Comparison of ENCODE assay signal across 9 cellular contexts in genomic region chr1:31753623-31754349, GRCh38. TPM values are rescaled to one million over a fixed set of nuclear protein-coding genes. Genes with fewer than 3 reads are reported as not detected.
A peak's percentile ranks its signal among the peaks of the same experiment; 100 is the strongest.
DNase-seq lines count a peak whose midpoint lies in the region; ATAC-seq, FAIRE-seq and TF ChIP-seq lines count a peak whose summit lies in the region.
"Had no signal": no experiment of that assay in that cellular context is flagged by ENCODE, and none has a peak within 500 bp of the region (broad histone marks: within the 10 kb centered on the region; RNA-seq: fewer than 3 reads in every experiment).

No MANE protein-coding gene starts in this region.

- H3K27me3 Mint-ChIP-seq in activated CD4-positive, alpha-beta memory T cell treated with anti-CD3 and anti-CD28 coated beads for 36 hours: peaks cover 1% of the 10 kb centered on the region

- no peak for TF ChIP-seq CTCF in Peyer's patch (IDR thresholded peaks at IDR 0.05)

- POLR2A ChIA-PET in activated CD4-positive, alpha-beta memory T cell treated with anti-CD3 and anti-CD28 coated beads for 36 hours (lab: Charles Lee): no interaction called here

- intact Hi-C loops in Right ventricle myocardium inferior (cut with DNase I): loop anchor here (2.0 kb wide), 1 partner anchor 39 kb away; no protein-coding TSS in a partner anchor
- intact Hi-C loops in activated CD4-positive, alpha-beta memory T cell treated with anti-CD3 and anti-CD28 coated beads for 36 hours (cut with micrococcal nuclease): no loop called here

- FAIRE-seq in small intestine (lab: Jason Lieb, UNC): no peak
- FAIRE-seq: GM12878 had no signal

- H3K36me3 ChIP-seq in Peyer's patch (no peaks in the 10 kb centered on the region), small intestine (ENCODE audit: control insufficient read depth in 2 of 2, insufficient read depth in 2 of 2, low read length in 2 of 2) (no peaks in the 10 kb centered on the region)

- H3K4me1 ChIP-seq in Peyer's patch (peaks cover 0 to 26% (median 4%) of the 10 kb centered on the region in 4 donors), small intestine (ENCODE audit: control insufficient read depth in 2 of 2, insufficient read depth in 1 of 2, low read depth in 1 of 2, low read length in 1 of 2) (peaks cover 6 to 8% of the 10 kb centered on the region in 2 donors)

- H3K4me1 Mint-ChIP-seq in activated CD4-positive, alpha-beta memory T cell treated with anti-CD3 and anti-CD28 coated beads for 36 hours (ENCODE audit: low read depth): peaks cover 15% of the 10 kb centered on the region

- H3K27me3 ChIP-seq in Peyer's patch: no peaks in the 10 kb centered on the region
- H3K27me3 ChIP-seq in small intestine (ENCODE audit: control insufficient read depth in 2 of 2, insufficient read depth in 2 of 2, low read length in 2 of 2): no peaks in the 10 kb centered on the region

- no peak overlapping the region for H3K27ac Mint-ChIP-seq in activated CD4-positive, alpha-beta memory T cell treated with anti-CD3 and anti-CD28 coated beads for 36 hours

- peak in 1 of 2 donors; percentile 30 for TF ChIP-seq POLR2A in Peyer's patch (IDR thresholded peaks at IDR 0.05)

- 13 to 52% (median 25%) methylated on average over 10 of the region's 10 CpGs for WGBS in small intestine, 3 donors

- ATAC-seq in Right ventricle myocardium inferior: peak; percentile 73
- no peak for ATAC-seq in GM21390 (IDR thresholded peaks at IDR 0.05; ENCODE audit: unreplicated experiment)
- ATAC-seq: GM12878 had no signal

- H3K4me3 ChIP-seq in Peyer's patch (no peak overlapping the region), small intestine (ENCODE audit: low read depth in 1 of 2, low read length in 2 of 2) (no peak overlapping the region)
- H3K4me3 ChIP-seq: GM12878 had no signal

- DNase-seq in HT-29 (ENCODE audit: low spot score) (peak; percentile 85), Peyer's patch (peak in 2 of 3 donors; percentile 77 to 90), Right ventricle myocardium inferior (ENCODE audit: missing footprints) (peak; percentile 70), small intestine (peak; percentile 96), mesenteric fat pad (ENCODE audit: low spot score) (no peak)
- DNase-seq in activated CD4-positive, alpha-beta T cell treated with anti-CD3 and anti-CD28 coated beads for 1 hour: no peak
- DNase-seq in activated CD4-positive, alpha-beta memory T cell treated with anti-CD3 and anti-CD28 coated beads for 36 hours: no peak

- no peak overlapping the region for H3K4me3 Mint-ChIP-seq in activated CD4-positive, alpha-beta memory T cell treated with anti-CD3 and anti-CD28 coated beads for 36 hours

- CTCF ChIA-PET in activated CD4-positive, alpha-beta memory T cell treated with anti-CD3 and anti-CD28 coated beads for 36 hours (lab: Charles Lee): interaction anchor here (1.3 kb wide), 1 partner anchor 89 kb away, joined by 3 read pairs; no protein-coding TSS in a partner anchor

- H3K36me3 Mint-ChIP-seq in activated CD4-positive, alpha-beta memory T cell treated with anti-CD3 and anti-CD28 coated beads for 36 hours: no peaks in the 10 kb centered on the region

- peak overlapping the region in 1 of 4 donors; percentile 76 for H3K27ac ChIP-seq in Peyer's patch
- peak overlapping the region in 1 of 2 donors; percentile 41 for H3K27ac ChIP-seq in small intestine (ENCODE audit: low read depth in 1 of 2, low read length in 1 of 2)

- H3K9me3 ChIP-seq in Peyer's patch (no peaks in the 10 kb centered on the region), small intestine (ENCODE audit: control insufficient read depth, low read depth) (no peaks in the 10 kb centered on the region)

- no peaks in the 10 kb centered on the region for H3K9me3 Mint-ChIP-seq in activated CD4-positive, alpha-beta memory T cell treated with anti-CD3 and anti-CD28 coated beads for 36 hours

RNA-seq across cellular contexts. Expression of gene ADGRB2, which starts 10.4 kb away (rescaled TPM):
- total RNA-seq in HT-29 (2014; rRNA removed; shearing (Covaris generic)): 1.2 and 2.2 TPM in 2 replicates
- total RNA-seq in Peyer's patch (10 to 100 TPM in 3 of 4 donors, 1 to 10 TPM in 1; 3.3 to 39.1 (median 17.2) TPM), Right ventricle myocardium inferior (16.1 TPM), mesenteric fat pad (3.9 TPM)
- 10 to 100 TPM in 1 of 3 donors, 1 to 10 TPM in 2; 4.8 to 18.3 (median 4.9) TPM for polyA plus RNA-seq in small intestine
- total RNA-seq in activated CD4-positive, alpha-beta memory T cell treated with anti-CD3 and anti-CD28 coated beads for 36 hours: 1 to 10 TPM; 1.6 to 1.7 TPM

RNA-seq across cellular contexts. Expression of gene COL16A1, which starts 50.0 kb away (rescaled TPM):
- total RNA-seq in HT-29 (2014; rRNA removed; shearing (Covaris generic)): 31.0 and 37.5 TPM in 2 replicates
- 100 to 1,000 TPM in 1 of 4 donors, 10 to 100 TPM in 3; 18.2 to 201 (median 58.3) TPM for total RNA-seq in Peyer's patch
- total RNA-seq in Right ventricle myocardium inferior: 12.7 TPM
- 10 to 100 TPM; 12.3 to 18.1 (median 15.3) TPM for polyA plus RNA-seq in small intestine
- total RNA-seq in mesenteric fat pad: 38.9 TPM
- under 1 TPM; 0.12 to 0.45 TPM for total RNA-seq in activated CD4-positive, alpha-beta memory T cell treated with anti-CD3 and anti-CD28 coated beads for 36 hours

Comparison
In these comparisons a context has a peak if more than half of its experiments do, and no peak if none do; other contexts are left out.
1. DNase-seq: peak in HT-29 (single experiment), Peyer's patch (2 of 3), Right ventricle myocardium inferior (single experiment) and small intestine (single experiment); none in activated CD4-positive, alpha-beta T cell treated with anti-CD3 and anti-CD28 coated beads for 1 hour (single experiment), mesenteric fat pad (single experiment) and activated CD4-positive, alpha-beta memory T cell treated with anti-CD3 and anti-CD28 coated beads for 36 hours (single experiment).